ENCODE assay signal across 16 cellular contexts in the genomic region with DNA sequence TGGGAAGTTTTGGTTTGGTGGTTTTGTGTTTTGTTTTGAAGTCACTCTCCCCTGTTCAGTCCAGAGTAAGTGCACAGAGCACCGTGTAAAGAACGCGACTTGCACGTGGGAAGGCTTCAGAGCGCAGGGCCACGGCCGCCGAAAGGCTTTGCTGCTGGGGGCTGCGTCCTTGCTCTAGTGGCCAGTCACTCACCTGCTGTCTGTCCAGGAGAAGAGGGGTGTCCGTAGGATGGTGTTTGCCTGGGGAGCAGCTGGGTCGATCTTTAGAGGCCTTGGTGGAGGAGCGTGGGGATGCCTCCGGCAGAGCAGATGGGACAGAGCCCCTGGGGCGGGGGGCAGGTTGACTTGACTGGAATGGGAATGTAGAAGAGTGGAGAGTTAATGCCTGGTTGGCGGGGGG.
"Had no signal": no experiment of that assay in that cellular context is flagged by ENCODE, and none has a peak within 500 bp of the region (broad histone marks: within the 10 kb centered on the region; RNA-seq: fewer than 3 reads in every experiment).

No MANE protein-coding gene starts in this region.

- H3K27ac ChIP-seq: colonic mucosa, heart left ventricle, parathyroid adenoma, tibial artery, upper lobe of left lung, uterus had no signal

- H3K4me3 ChIP-seq: colonic mucosa, heart left ventricle, tibial artery, upper lobe of left lung, uterus had no signal

- H3K9me3 ChIP-seq: colonic mucosa, upper lobe of left lung, uterus had no signal

- H3K27me3 ChIP-seq: colonic mucosa, heart left ventricle, tibial artery, upper lobe of left lung, uterus had no signal

- H3K9me3 Mint-ChIP-seq: natural killer cell; stimulated activated naive CD8-positive, alpha-beta T cell treated with anti-CD3 and anti-CD28 coated beads, Interleukin-15, Interleukin-2, amounts not matched to agents 100 ng/mL and 50 ng/mL, for 24 hours had no signal

- H3K27ac Mint-ChIP-seq: mesothelial cell of epicardium; natural killer cell; stimulated activated naive CD8-positive, alpha-beta T cell treated with anti-CD3 and anti-CD28 coated beads, Interleukin-15, Interleukin-2, amounts not matched to agents 100 ng/mL and 50 ng/mL, for 24 hours had no signal

- H3K4me3 Mint-ChIP-seq: mesothelial cell of epicardium; natural killer cell; stimulated activated naive CD8-positive, alpha-beta T cell treated with anti-CD3 and anti-CD28 coated beads, Interleukin-15, Interleukin-2, amounts not matched to agents 100 ng/mL and 50 ng/mL, for 24 hours had no signal

- DNase-seq: cerebellar nuclear complex; colonic mucosa; dermis blood vessel endothelial cell; erythroblast; foreskin melanocyte; heart left ventricle; hippocampal formation; natural killer cell; small intestine; stimulated activated CD4-positive, alpha-beta T cell treated with anti-CD3 and anti-CD28 coated beads, Interleukin-2, amount 100 ng/mL, for 48 hours; tibial artery; upper lobe of left lung; uterus had no signal

- H3K4me1 ChIP-seq: colonic mucosa, heart left ventricle, parathyroid adenoma, tibial artery, uterus had no signal

- H3K36me3 ChIP-seq: colonic mucosa, uterus had no signal

- H3K27me3 Mint-ChIP-seq: stimulated activated naive CD8-positive, alpha-beta T cell treated with anti-CD3 and anti-CD28 coated beads, Interleukin-15, Interleukin-2, amounts not matched to agents 100 ng/mL and 50 ng/mL, for 24 hours had no signal
